ENCODE assay signal across 14 cellular contexts in genomic region chr18:58534535-58535301, GRCh38.
DNase-seq lines count a peak whose midpoint lies in the region; ATAC-seq and TF ChIP-seq lines count a peak whose summit lies in the region.
"Had no signal": no experiment of that assay in that cellular context is flagged by ENCODE, and none has a peak within 500 bp of the region (broad histone marks: within the 10 kb centered on the region; RNA-seq: fewer than 3 reads in every experiment).

No MANE protein-coding gene starts in this region.

- H3K27me3 Mint-ChIP-seq in immature natural killer cell (ENCODE audit: low read depth in 3 of 3): peaks cover 3 to 15% (median 14%) of the 10 kb centered on the region in 3 donors
- no peaks in the 10 kb centered on the region for H3K27me3 Mint-ChIP-seq in osteocyte (ENCODE audit: unreplicated experiment)

- H3K4me3 ChIP-seq in GM12865 (ENCODE audit: low read depth, low read length) (peak overlapping the region; percentile 72), choroid plexus epithelial cell (ENCODE audit: low read depth, low read length) (no peak overlapping the region)
- H3K4me3 ChIP-seq: spleen had no signal

- H3K4me1 Mint-ChIP-seq in immature natural killer cell (no peaks in the 10 kb centered on the region), osteocyte (ENCODE audit: unreplicated experiment) (peaks cover 15% of the 10 kb centered on the region)

- TF ChIP-seq CTCF in GM12865 (IDR thresholded peaks at IDR 0.05; ENCODE audit: insufficient read depth, low read depth, low read length, missing control alignments) (no peak), choroid plexus epithelial cell (conservative IDR thresholded peaks at IDR 0.05; ENCODE audit: low read depth, low read length) (peak; percentile 13), osteocyte (IDR thresholded peaks at IDR 0.05) (no peak)

- H3K36me3 Mint-ChIP-seq in immature natural killer cell (no peaks in the 10 kb centered on the region), osteocyte (ENCODE audit: unreplicated experiment) (peaks cover 31% of the 10 kb centered on the region)

- no peaks in the 10 kb centered on the region for H3K9me3 Mint-ChIP-seq in immature natural killer cell
- no peaks in the 10 kb centered on the region for H3K9me3 Mint-ChIP-seq in osteocyte (ENCODE audit: unreplicated experiment)

- H3K4me3 Mint-ChIP-seq in immature natural killer cell (no peak overlapping the region), osteocyte (ENCODE audit: unreplicated experiment) (no peak overlapping the region)

- H3K27ac Mint-ChIP-seq in immature natural killer cell: peak overlapping the region in 1 of 6 donors; percentile 62
- no peak overlapping the region for H3K27ac Mint-ChIP-seq in osteocyte (ENCODE audit: unreplicated experiment)

- DNase-seq in GM12865 (ENCODE audit: low read depth) (peak; percentile 82), choroid plexus epithelial cell (ENCODE audit: low read depth) (no peak), immature natural killer cell (no peak), osteocyte (ENCODE audit: extremely low spot score, unreplicated experiment) (no peak), amniotic stem cell (lab: John Stamatoyannopoulos, UW) (no peak)
- DNase-seq: activated gamma-delta T cell treated with Interleukin-2 at 50 U/mL for 16 hours, cerebellar nuclear complex, MM.1S, NCI-H510A, spleen, WERI-Rb-1 had no signal

- peak; percentile 12 for ATAC-seq in GM19463 (IDR thresholded peaks at IDR 0.05; ENCODE audit: unreplicated experiment)
- ATAC-seq in HG02973 (IDR thresholded peaks at IDR 0.05; ENCODE audit: unreplicated experiment): peak; percentile 8
- no peak for ATAC-seq in esophagus mucosa
